Comparison of ENCODE assay signal across 31 cellular contexts in genomic region chr15:27655063-27655462, GRCh38.
"Had no signal": no experiment of that assay in that cellular context is flagged by ENCODE, and none has a peak within 500 bp of the region (broad histone marks: within the 10 kb centered on the region; RNA-seq: fewer than 3 reads in every experiment).

No MANE protein-coding gene starts in this region.

- H3K4me1 ChIP-seq: ascending aorta had no signal

- H3K36me3 ChIP-seq: ascending aorta, cardiac muscle cell, WERI-Rb-1 had no signal

- H3K27ac ChIP-seq: ascending aorta, cardiac muscle cell, WERI-Rb-1 had no signal

- ATAC-seq: activated CD4-positive, CD25-positive, alpha-beta regulatory T cell treated with anti-CD3 and anti-CD28 coated beads, Interleukin-2, amount 50 U/mL, for 24 hours; activated CD8-positive, alpha-beta T cell treated with anti-CD3 and anti-CD28 coated beads for 36 hours; activated naive CD8-positive, alpha-beta T cell treated with anti-CD3 and anti-CD28 coated beads, Interleukin-2, amount 50 U/mL, for 24 hours; activated T-cell treated with anti-CD3 and anti-CD28 coated beads, Interleukin-2, amount 50 U/mL, for 4 hours; WTC11 had no signal

- H3K9me3 ChIP-seq: ascending aorta had no signal

- H3K27me3 ChIP-seq: ascending aorta, cardiac muscle cell had no signal

- FAIRE-seq: bronchial epithelial cell, TTC549 had no signal

- H3K4me3 ChIP-seq: ascending aorta, cardiac muscle cell had no signal

- DNase-seq: activated CD4-positive, alpha-beta memory T cell treated with anti-CD3 and anti-CD28 coated beads for 36 hours; activated CD4-positive, alpha-beta T cell treated with anti-CD3 and anti-CD28 coated beads for 4 hours; activated CD4-positive, alpha-beta T cell treated with anti-CD3 and anti-CD28 coated beads, Interleukin-2, amount 10 ng/mL, durations not matched to agents 24 days and 14 days; activated CD4-positive, alpha-beta T cell treated with anti-CD3 and anti-CD28 coated beads, Interleukin-2, amount 50 U/mL, for 1 hour; activated CD4-positive, alpha-beta T cell treated with anti-CD3 and anti-CD28 coated beads, Interleukin-2, amount 50 U/mL, for 4 hours; activated CD4-positive, CD25-positive, alpha-beta regulatory T cell; activated CD8-positive, alpha-beta memory T cell treated with anti-CD3 and anti-CD28 coated beads, Interleukin-2, amount 50 U/mL, for 4 hours; activated CD8-positive, alpha-beta T cell treated with anti-CD3 and anti-CD28 coated beads for 36 hours; activated effector memory CD4-positive, alpha-beta T cell treated with Interleukin-2 at 50 U/mL for 16 hours; activated gamma-delta T cell; activated naive CD4-positive, alpha-beta T cell treated with anti-CD3 and anti-CD28 coated beads, Interleukin-2, amount 10 ng/mL, durations not matched to agents 7 days and 5 days; activated naive CD4-positive, alpha-beta T cell treated with Interleukin-2 at 50 U/mL for 16 hours; activated naive CD8-positive, alpha-beta T cell treated with anti-CD3 and anti-CD28 coated beads, Interleukin-2, amount 10 ng/mL, durations not matched to agents 7 days and 5 days; activated naive CD8-positive, alpha-beta T cell treated with anti-CD3 and anti-CD28 coated beads, Interleukin-2, amount 50 U/mL, for 24 hours; activated T-cell treated with anti-CD3 and anti-CD28 coated beads for 4 hours; activated T-cell treated with anti-CD3 and anti-CD28 coated beads, Interleukin-2, amount 50 U/mL, for 1 hour; activated T-cell treated with anti-CD3 and anti-CD28 coated beads, Interleukin-2, amount 50 U/mL, for 4 hours; amygdala; anterior cingulate cortex; caudate nucleus; cerebellar nuclear complex; T-helper 1 cell; T-helper 2 cell; T-helper 9 cell; WERI-Rb-1 had no signal
